ENCODE assay signal across 11 cellular contexts in genomic region chr1:15577691-15578090, GRCh38. TPM values are rescaled to one million over a fixed set of nuclear protein-coding genes. Genes with fewer than 3 reads are reported as not detected.
DNase-seq lines count a peak whose midpoint lies in the region; ATAC-seq and TF ChIP-seq lines count a peak whose summit lies in the region.
"Had no signal": no experiment of that assay in that cellular context is flagged by ENCODE, and none has a peak within 500 bp of the region (broad histone marks: within the 10 kb centered on the region; RNA-seq: fewer than 3 reads in every experiment).

No MANE protein-coding gene starts in this region.

- ATAC-seq in activated T-helper 17 cell treated with anti-CD3 and anti-CD28 coated beads, Interleukin-2, amount 50 U/mL, for 72 hours (replicated peaks) = peak; percentile 41
- no peak for ATAC-seq in gastrocnemius medialis
- ATAC-seq in lower lobe of right lung = no peak
- no peak for ATAC-seq in GM19035 (IDR thresholded peaks at IDR 0.05; ENCODE audit: unreplicated experiment)

- no peaks in the 10 kb centered on the region for H3K36me3 ChIP-seq in gastrocnemius medialis
- no peaks in the 10 kb centered on the region for H3K36me3 ChIP-seq in lower lobe of right lung
- H3K36me3 ChIP-seq: SJSA1 had no signal

- H3K27me3 ChIP-seq in gastrocnemius medialis = no peaks in the 10 kb centered on the region
- H3K27me3 ChIP-seq in lower lobe of right lung (ENCODE audit: low read depth) = no peaks in the 10 kb centered on the region
- H3K27me3 ChIP-seq: SJSA1 had no signal

- no peaks in the 10 kb centered on the region for H3K27me3 Mint-ChIP-seq in activated CD4-positive, alpha-beta T cell treated with anti-CD3 and anti-CD28 coated beads, Interleukin-2, amount 10 ng/mL, durations not matched to agents 24 days and 14 days
- no peaks in the 10 kb centered on the region for H3K27me3 Mint-ChIP-seq in activated T-helper 17 cell treated with anti-CD3 and anti-CD28 coated beads, Interleukin-2, amount 50 U/mL, for 72 hours

- in situ Hi-C loops in gastrocnemius medialis (cut with MboI; ENCODE audit: low sequenced_read_pairs in 4 of 4) = loop anchor here in 1 of 4 donors (25.0 kb wide), 1 partner anchor 160 kb away; the partner anchor contains the start of genes SLC25A34 and TMEM82

- intact Hi-C loops in activated CD4-positive, alpha-beta T cell treated with anti-CD3 and anti-CD28 coated beads, Interleukin-2, amount 10 ng/mL, durations not matched to agents 24 days and 14 days (cut with micrococcal nuclease) = loop anchor here (2.0 kb wide), 1 partner anchor 53 kb away; the partner anchor contains the start of gene CASP9
- intact Hi-C loops in gastrocnemius medialis (cut with DNase I; ENCODE audit: low total_unique reads) = loop anchor here (5.0 kb wide), 1 partner anchor 160 kb away; the partner anchor contains the start of gene SLC25A34
- intact Hi-C loops in lower lobe of right lung (cut with DNase I) = no loop called here

- peaks cover 24 to 27% of the 10 kb centered on the region in 2 donors for H3K4me1 ChIP-seq in gastrocnemius medialis
- H3K4me1 ChIP-seq in lower lobe of right lung = peaks cover 11% of the 10 kb centered on the region
- H3K4me1 ChIP-seq: SJSA1 had no signal

- H3K9me3 ChIP-seq in gastrocnemius medialis = no peaks in the 10 kb centered on the region
- no peaks in the 10 kb centered on the region for H3K9me3 ChIP-seq in lower lobe of right lung
- H3K9me3 ChIP-seq: SJSA1 had no signal

- no peak for TF ChIP-seq POLR2A in gastrocnemius medialis (IDR thresholded peaks at IDR 0.05)

- peak overlapping the region; percentile 76 for H3K4me3 Mint-ChIP-seq in activated CD4-positive, alpha-beta T cell treated with anti-CD3 and anti-CD28 coated beads, Interleukin-2, amount 10 ng/mL, durations not matched to agents 24 days and 14 days
- H3K4me3 Mint-ChIP-seq in activated T-helper 17 cell treated with anti-CD3 and anti-CD28 coated beads, Interleukin-2, amount 50 U/mL, for 72 hours = peak overlapping the region; percentile 76

- DNase-seq in activated CD4-positive, alpha-beta T cell treated with anti-CD3 and anti-CD28 coated beads, Interleukin-2, amount 10 ng/mL, durations not matched to agents 24 days and 14 days = peak; percentile 74
- DNase-seq in activated CD4-positive, alpha-beta T cell treated with anti-CD3 and anti-CD28 coated beads, Interleukin-2, amount 50 U/mL, for 1 hour = no peak
- DNase-seq in NCI-H2029 (lab: John Stamatoyannopoulos, UW) (peak; percentile 68), gastrocnemius medialis (no peak), lower lobe of right lung (no peak), H4 (ENCODE audit: low spot score) (no peak)
- DNase-seq: hippocampal formation had no signal

- peaks cover 45% of the 10 kb centered on the region for H3K36me3 Mint-ChIP-seq in activated CD4-positive, alpha-beta T cell treated with anti-CD3 and anti-CD28 coated beads, Interleukin-2, amount 10 ng/mL, durations not matched to agents 24 days and 14 days (ENCODE audit: low read depth)
- H3K36me3 Mint-ChIP-seq in activated T-helper 17 cell treated with anti-CD3 and anti-CD28 coated beads, Interleukin-2, amount 50 U/mL, for 72 hours (ENCODE audit: low read depth) = peaks cover 42% of the 10 kb centered on the region

- H3K4me3 ChIP-seq in gastrocnemius medialis (no peak overlapping the region), lower lobe of right lung (no peak overlapping the region)
- H3K4me3 ChIP-seq: SJSA1 had no signal

- no peaks in the 10 kb centered on the region for H3K9me3 Mint-ChIP-seq in activated CD4-positive, alpha-beta T cell treated with anti-CD3 and anti-CD28 coated beads, Interleukin-2, amount 10 ng/mL, durations not matched to agents 24 days and 14 days
- H3K9me3 Mint-ChIP-seq in activated T-helper 17 cell treated with anti-CD3 and anti-CD28 coated beads, Interleukin-2, amount 50 U/mL, for 72 hours = no peaks in the 10 kb centered on the region

- peak overlapping the region; percentile 88 to 95 (median 92) for H3K27ac ChIP-seq in gastrocnemius medialis
- no peak overlapping the region for H3K27ac ChIP-seq in lower lobe of right lung
- H3K27ac ChIP-seq: SJSA1 had no signal

- H3K4me1 Mint-ChIP-seq in activated CD4-positive, alpha-beta T cell treated with anti-CD3 and anti-CD28 coated beads, Interleukin-2, amount 10 ng/mL, durations not matched to agents 24 days and 14 days = peaks cover 27% of the 10 kb centered on the region
- H3K4me1 Mint-ChIP-seq in activated T-helper 17 cell treated with anti-CD3 and anti-CD28 coated beads, Interleukin-2, amount 50 U/mL, for 72 hours = peaks cover 17% of the 10 kb centered on the region

- TF ChIP-seq CTCF in gastrocnemius medialis (IDR thresholded peaks at IDR 0.05 in 4 of 5, conservative IDR thresholded peaks at IDR 0.05 in 1 of 5) = no peak
- TF ChIP-seq CTCF in lower lobe of right lung (IDR thresholded peaks at IDR 0.05) = no peak

- H3K27ac Mint-ChIP-seq in activated CD4-positive, alpha-beta T cell treated with anti-CD3 and anti-CD28 coated beads, Interleukin-2, amount 10 ng/mL, durations not matched to agents 24 days and 14 days = peak overlapping the region; percentile 96
- H3K27ac Mint-ChIP-seq in activated T-helper 17 cell treated with anti-CD3 and anti-CD28 coated beads, Interleukin-2, amount 50 U/mL, for 72 hours = peak overlapping the region; percentile 94

RNA-seq across cellular contexts. Expression of gene AGMAT, which starts 7.2 kb away (rescaled TPM):
- 31.0 and 31.5 TPM in 2 replicates for total RNA-seq in activated CD4-positive, alpha-beta T cell treated with anti-CD3 and anti-CD28 coated beads, Interleukin-2, amount 10 ng/mL, durations not matched to agents 24 days and 14 days
- total RNA-seq in activated T-helper 17 cell treated with anti-CD3 and anti-CD28 coated beads, Interleukin-2, amount 50 U/mL, for 72 hours = 10 to 100 TPM in 1 of 2 donors, 1 to 10 TPM in 1; 9.7 to 16.6 TPM
- 1 to 10 TPM in 3 of 4 donors, under 1 TPM in 1; 0.85 to 2.6 (median 2.0) TPM for total RNA-seq in gastrocnemius medialis
- not detected for total RNA-seq in lower lobe of right lung
- not detected in 2 replicates for total RNA-seq in H4 (2014; rRNA removed; shearing (Covaris generic))
- total RNA-seq: MCF 10A had no signal

RNA-seq across cellular contexts. Expression of gene DDI2, which starts 39.6 kb away (rescaled TPM):
- total RNA-seq in activated CD4-positive, alpha-beta T cell treated with anti-CD3 and anti-CD28 coated beads, Interleukin-2, amount 10 ng/mL, durations not matched to agents 24 days and 14 days = 50.5 and 53.0 TPM in 2 replicates
- total RNA-seq in activated T-helper 17 cell treated with anti-CD3 and anti-CD28 coated beads, Interleukin-2, amount 50 U/mL, for 72 hours = 10 to 100 TPM; 28.3 to 39.3 TPM
- total RNA-seq in gastrocnemius medialis (10 to 100 TPM; 19.0 to 86.7 (median 34.2) TPM), lower lobe of right lung (48.8 TPM)
- 4.5 and 5.2 TPM in 2 replicates for total RNA-seq in H4 (2014; rRNA removed; shearing (Covaris generic))

RNA-seq across cellular contexts. Expression of gene DNAJC16, which starts 51.0 kb away (rescaled TPM):
- total RNA-seq in activated CD4-positive, alpha-beta T cell treated with anti-CD3 and anti-CD28 coated beads, Interleukin-2, amount 10 ng/mL, durations not matched to agents 24 days and 14 days = 15.4 and 16.3 TPM in 2 replicates
- 10 to 100 TPM in 1 of 2 donors, 1 to 10 TPM in 1; 8.6 to 10.0 TPM for total RNA-seq in activated T-helper 17 cell treated with anti-CD3 and anti-CD28 coated beads, Interleukin-2, amount 50 U/mL, for 72 hours
- 10 to 100 TPM; 20.0 to 43.1 (median 22.6) TPM for total RNA-seq in gastrocnemius medialis
- total RNA-seq in lower lobe of right lung = 23.9 TPM
- 8.1 and 15.2 TPM in 2 replicates for total RNA-seq in H4 (2014; rRNA removed; shearing (Covaris generic))

RNA-seq across cellular contexts. Expression of gene CASP9, which starts 53.7 kb away (rescaled TPM):
- 15.7 and 17.3 TPM in 2 replicates for total RNA-seq in activated CD4-positive, alpha-beta T cell treated with anti-CD3 and anti-CD28 coated beads, Interleukin-2, amount 10 ng/mL, durations not matched to agents 24 days and 14 days
- 10 to 100 TPM; 17.1 to 17.9 TPM for total RNA-seq in activated T-helper 17 cell treated with anti-CD3 and anti-CD28 coated beads, Interleukin-2, amount 50 U/mL, for 72 hours
- total RNA-seq in gastrocnemius medialis (1 to 10 TPM; 5.2 to 9.6 (median 8.0) TPM), lower lobe of right lung (16.4 TPM)
- 10.3 and 17.0 TPM in 2 replicates for total RNA-seq in H4 (2014; rRNA removed; shearing (Covaris generic))

Comparison
In these comparisons a context has a peak if more than half of its experiments do, and no peak if none do; other contexts are left out.
1. DNase-seq: peak in activated CD4-positive, alpha-beta T cell treated with anti-CD3 and anti-CD28 coated beads, Interleukin-2, amount 10 ng/mL, durations not matched to agents 24 days and 14 days (single experiment) and NCI-H2029 (single experiment); none in activated CD4-positive, alpha-beta T cell treated with anti-CD3 and anti-CD28 coated beads, Interleukin-2, amount 50 U/mL, for 1 hour (single experiment), gastrocnemius medialis (0 of 2), lower lobe of right lung (single experiment) and H4 (single experiment).